ENCODE assay signal across 15 cellular contexts in the genomic region with DNA sequence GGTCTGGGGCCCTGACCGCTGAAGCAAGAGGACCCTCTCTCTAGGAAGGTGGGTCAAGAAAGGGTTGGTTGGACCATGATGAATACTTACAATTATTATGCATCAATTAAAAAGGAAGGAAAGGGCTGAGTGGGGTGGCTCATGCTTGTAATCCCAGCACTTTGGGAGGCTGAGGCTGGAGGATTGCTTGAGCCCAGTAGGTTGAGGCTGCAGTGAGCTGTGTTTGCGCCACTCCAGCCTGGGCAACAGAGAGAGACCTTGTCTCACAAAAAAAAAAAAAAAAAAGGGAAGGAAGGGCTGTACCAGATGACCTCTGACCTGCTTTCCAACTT. TPM values are rescaled to one million over a fixed set of nuclear protein-coding genes. Genes with fewer than 3 reads are reported as not detected.
"Had no signal": no experiment of that assay in that cellular context is flagged by ENCODE, and none has a peak within 500 bp of the region (broad histone marks: within the 10 kb centered on the region; RNA-seq: fewer than 3 reads in every experiment).

No MANE protein-coding gene starts in this region.

- H3K4me3 ChIP-seq: SJCRH30, tibial artery had no signal

- H3K36me3 ChIP-seq: SJCRH30, tibial artery had no signal

- ATAC-seq: activated naive CD8-positive, alpha-beta T cell treated with anti-CD3 and anti-CD28 coated beads, Interleukin-2, amount 50 U/mL, for 24 hours; activated T-cell treated with anti-CD3 and anti-CD28 coated beads, Interleukin-2, amount 50 U/mL, for 72 hours; esophagus mucosa; natural killer cell treated with Interleukin-12 subunit alpha and Interleukin-12 subunit beta and Interleukin-15 and Interleukin-18, amount 100 ng/mL, for 72 hours; stimulated activated naive CD8-positive, alpha-beta T cell treated with anti-CD3 and anti-CD28 coated beads, Interleukin-15, amount 100 ng/mL, for 72 hours had no signal

- H3K9me3 ChIP-seq: SJCRH30, tibial artery had no signal

- H3K27me3 ChIP-seq: SJCRH30 had no signal

- H3K27ac ChIP-seq: SJCRH30 had no signal

- DNase-seq: activated CD4-positive, alpha-beta memory T cell treated with anti-CD3 and anti-CD28 coated beads for 36 hours; activated CD4-positive, CD25-positive, alpha-beta regulatory T cell treated with anti-CD3 and anti-CD28 coated beads, Interleukin-2, amount 50 U/mL, for 72 hours; activated naive CD4-positive, alpha-beta T cell treated with Interleukin-2 at 50 U/mL for 16 hours; activated naive CD8-positive, alpha-beta T cell treated with anti-CD3 and anti-CD28 coated beads, Interleukin-2, amount 50 U/mL, for 24 hours; activated T-cell treated with anti-CD3 and anti-CD28 coated beads, Interleukin-2, amount 50 U/mL, for 72 hours; glutamatergic neuron; mesenchymal stem cell; occipital lobe; SJCRH30; stimulated activated CD4-positive, alpha-beta T cell treated with anti-CD3 and anti-CD28 coated beads, Interleukin-4, amount 100 ng/mL, for 24 hours; stimulated activated naive CD8-positive, alpha-beta T cell treated with anti-CD3 and anti-CD28 coated beads, Interleukin-15, amount 100 ng/mL, for 72 hours had no signal

- FAIRE-seq: endometrium had no signal

RNA-seq across cellular contexts. Expression of a gene that starts 0.4 kb away (rescaled TPM):
- total RNA-seq: activated CD4-positive, alpha-beta memory T cell treated with anti-CD3 and anti-CD28 coated beads for 36 hours; activated T-cell treated with anti-CD3 and anti-CD28 coated beads, Interleukin-2, amount 50 U/mL, for 72 hours; esophagus mucosa; natural killer cell treated with Interleukin-12 subunit alpha and Interleukin-12 subunit beta and Interleukin-15 and Interleukin-18, amount 100 ng/mL, for 72 hours had no signal

RNA-seq across cellular contexts. Expression of a gene that starts 52.4 kb away (rescaled TPM):
- total RNA-seq: natural killer cell treated with Interleukin-12 subunit alpha and Interleukin-12 subunit beta and Interleukin-15 and Interleukin-18, amount 100 ng/mL, for 72 hours had no signal
